In genomic region chr12:71230542-71230941, GRCh38 we compare ENCODE assay signal across 27 cellular contexts.
"Had no signal": no experiment of that assay in that cellular context is flagged by ENCODE, and none has a peak within 500 bp of the region (broad histone marks: within the 10 kb centered on the region; RNA-seq: fewer than 3 reads in every experiment).

No MANE protein-coding gene starts in this region.

- H3K4me1 Mint-ChIP-seq: endodermal cell had no signal

- H3K27me3 Mint-ChIP-seq: dendritic cell treated with granulocyte-macrophage colony-stimulating factor and Interleukin-4, amounts not matched to agents 40 ng/mL and 50 ng/mL, for 4 days; effector memory CD8-positive, alpha-beta T cell had no signal

- H3K9me3 Mint-ChIP-seq: endodermal cell had no signal

- H3K27ac Mint-ChIP-seq: dendritic cell treated with granulocyte-macrophage colony-stimulating factor and Interleukin-4, amounts not matched to agents 40 ng/mL and 50 ng/mL, for 4 days; effector memory CD8-positive, alpha-beta T cell; endodermal cell had no signal

- DNase-seq: colonic mucosa; cortex of kidney; dermis blood vessel endothelial cell; dorsolateral prefrontal cortex; effector CD4-positive, alpha-beta T cell; effector CD8-positive, alpha-beta T cell; effector memory CD4-positive, alpha-beta T cell; effector memory CD8-positive, alpha-beta T cell; endodermal cell; erythroblast; foreskin fibroblast; foreskin keratinocyte; foreskin melanocyte; gastrocnemius medialis; glutamatergic neuron; head of caudate nucleus; heart left ventricle; heart right ventricle had no signal

- H3K4me1 ChIP-seq: colonic mucosa, esophagus muscularis mucosa, foreskin keratinocyte, gastrocnemius medialis, gastroesophageal sphincter, heart left ventricle, heart right ventricle had no signal

- H3K9me3 ChIP-seq: colonic mucosa, esophagus muscularis mucosa, gastrocnemius medialis, gastroesophageal sphincter, heart left ventricle had no signal

- H3K27me3 ChIP-seq: colonic mucosa, dorsolateral prefrontal cortex, esophagus muscularis mucosa, foreskin keratinocyte, gastrocnemius medialis, gastroesophageal sphincter, heart left ventricle, heart right ventricle, hepatocyte had no signal

- FAIRE-seq: colon, endometrium, endothelial cell of umbilical vein had no signal

- H3K4me3 ChIP-seq: colonic mucosa, coronary artery, dorsolateral prefrontal cortex, esophagus muscularis mucosa, gastrocnemius medialis, gastroesophageal sphincter, heart left ventricle, heart right ventricle, hepatocyte had no signal

- H3K36me3 ChIP-seq: colonic mucosa, esophagus muscularis mucosa, gastrocnemius medialis, gastroesophageal sphincter, heart left ventricle, heart right ventricle had no signal

- H3K4me3 Mint-ChIP-seq: dendritic cell treated with granulocyte-macrophage colony-stimulating factor and Interleukin-4, amounts not matched to agents 40 ng/mL and 50 ng/mL, for 4 days; effector memory CD8-positive, alpha-beta T cell; endodermal cell had no signal

- H3K27ac ChIP-seq: colonic mucosa, coronary artery, dorsolateral prefrontal cortex, epithelial cell of prostate, esophagus muscularis mucosa, foreskin keratinocyte, gastrocnemius medialis, gastroesophageal sphincter, heart left ventricle, heart right ventricle, hepatocyte had no signal
